9 cellular contexts compared by ENCODE assay signal in genomic region chr5:59506285-59506877, GRCh38.
DNase-seq lines count a peak whose midpoint lies in the region; ATAC-seq and TF ChIP-seq lines count a peak whose summit lies in the region.
"Had no signal": no experiment of that assay in that cellular context is flagged by ENCODE, and none has a peak within 500 bp of the region (broad histone marks: within the 10 kb centered on the region; RNA-seq: fewer than 3 reads in every experiment).

No MANE protein-coding gene starts in this region.

- H3K9me3 ChIP-seq in OCI-LY7 (ENCODE audit: low read length) = no peaks in the 10 kb centered on the region
- no peaks in the 10 kb centered on the region for H3K9me3 ChIP-seq in thoracic aorta

- H3K4me2 ChIP-seq in OCI-LY7 (ENCODE audit: low read length) = no peak overlapping the region

- H3K27me3 ChIP-seq in thoracic aorta (replicated peaks; ENCODE audit: insufficient read depth) = no peaks in the 10 kb centered on the region

- no peak overlapping the region for H2AFZ ChIP-seq in OCI-LY7 (ENCODE audit: low read length)

- no peak overlapping the region for H3K4me3 ChIP-seq in OCI-LY7 (ENCODE audit: low read depth, low read length, poor library complexity, severe bottlenecking)
- no peak overlapping the region for H3K4me3 ChIP-seq in thoracic aorta
- H3K4me3 ChIP-seq: skin epidermis had no signal

- intact Hi-C loops in OCI-LY7 (cut with micrococcal nuclease; ENCODE audit: unreplicated experiment) = loop anchor here (1.0 to 2.0 kb wide), 4 partner anchors 154 to 292 kb away; no protein-coding TSS in a partner anchor

- ATAC-seq in thoracic aorta (ENCODE audit: insufficient number of reproducible peaks, low FRiP score, low read depth) (no peak), GM18907 (IDR thresholded peaks at IDR 0.05; ENCODE audit: unreplicated experiment) (no peak)

- TF ChIP-seq CTCF in OCI-LY7 (conservative IDR thresholded peaks at IDR 0.05; ENCODE audit: low read length) (peak; percentile 92), thoracic aorta (IDR thresholded peaks at IDR 0.05) (peak; percentile 36)

- H4K20me1 ChIP-seq in OCI-LY7 (ENCODE audit: insufficient read depth, low read length) = no peaks in the 10 kb centered on the region

- H3K4me1 ChIP-seq in OCI-LY7 (ENCODE audit: insufficient read depth, low read length, poor library complexity, severe bottlenecking) (no peaks in the 10 kb centered on the region), thoracic aorta (ENCODE audit: control insufficient read depth in 1 of 2, low read depth in 2 of 2) (no peaks in the 10 kb centered on the region)

- CTCF ChIA-PET in OCI-LY7 (lab: Charles Lee; ENCODE audit: unreplicated experiment) (interaction anchor here (1.1 kb wide), 1 partner anchor 219 kb away, joined by 3 read pairs; no protein-coding TSS in a partner anchor), HEK293T (lab: Yijun Ruan, JAX) (interaction anchor here (0.7 to 1.9 kb wide), 11 partner anchors 12 to 294 kb away, joined by 3 to 8 read pairs (median 3); no protein-coding TSS in a partner anchor)

- H3K27ac ChIP-seq in OCI-LY7 (ENCODE audit: low read depth, low read length, poor library complexity, severe bottlenecking) = no peak overlapping the region
- no peak overlapping the region for H3K27ac ChIP-seq in thoracic aorta
- H3K27ac ChIP-seq: skin epidermis had no signal

- H3K79me2 ChIP-seq in OCI-LY7 (ENCODE audit: insufficient read depth, low read depth, low read length) = no peaks in the 10 kb centered on the region

- H3K9me2 ChIP-seq in OCI-LY7 (ENCODE audit: insufficient read depth, low read length) = no peaks in the 10 kb centered on the region

- POLR2A ChIA-PET in OCI-LY7 (lab: Charles Lee) = interaction anchor here (0.8 kb wide), 1 partner anchor 576 kb away, joined by 3 read pairs; no protein-coding TSS in a partner anchor
- POLR2A ChIA-PET in HEK293T (lab: Yijun Ruan, JAX) = no interaction called here

- H3K36me3 ChIP-seq in OCI-LY7 (ENCODE audit: insufficient read depth, low read length) (no peaks in the 10 kb centered on the region), thoracic aorta (no peaks in the 10 kb centered on the region)

- peak; percentile 32 for DNase-seq in SIG-M5 treated with dmso at 0.1 percent for 504 hours (lab: John Stamatoyannopoulos, UW; ENCODE audit: unreplicated experiment)
- no peak for DNase-seq in SIG-M5 (lab: John Stamatoyannopoulos, UW)
- peak; percentile 57 for DNase-seq in OCI-LY7 (ENCODE audit: low spot score)
- DNase-seq in fibroblast of gingiva (ENCODE audit: low read depth) = peak; percentile 42
- DNase-seq in thoracic aorta (ENCODE audit: low spot score) = no peak
- DNase-seq in islet precursor cell = no peak
- no peak for DNase-seq in HEK293T (ENCODE audit: extremely low spot score)

- BruUV-seq in OCI-LY7 (replicated peaks; lab: Mats Ljungman, UMichigan) = no TSS peak

TF ChIP-seq in HEK293T, 16 proteins besides CTCF, POLR2A, EP300 and RAD21:
- TF ChIP-seq L3MBTL2 (conservative IDR thresholded peaks at IDR 0.05) = no peak
- TF ChIP-seq ELF4 (IDR thresholded peaks at IDR 0.05) = no peak
- TF ChIP-seq FOXK2 (IDR thresholded peaks at IDR 0.05) = no peak
- no peak for TF ChIP-seq LEF1 (IDR thresholded peaks at IDR 0.05; ENCODE audit: borderline replicate concordance)
- TF ChIP-seq FOXM1 (IDR thresholded peaks at IDR 0.05; ENCODE audit: borderline replicate concordance) = no peak
TF ChIP-seq in HEK293T: peak in this region for 0.

Comparison
In these comparisons a context has a peak if more than half of its experiments do, and no peak if none do; other contexts are left out.
1. DNase-seq: peak in SIG-M5 treated with dmso at 0.1 percent for 504 hours (single experiment), OCI-LY7 (single experiment) and fibroblast of gingiva (single experiment); none in SIG-M5 (single experiment), thoracic aorta (single experiment), islet precursor cell (single experiment) and HEK293T (single experiment).